Comparison of ENCODE assay signal across 20 cellular contexts in genomic region chr12:75859868-75860267, GRCh38.
DNase-seq lines count a peak whose midpoint lies in the region; ATAC-seq, FAIRE-seq and TF ChIP-seq lines count a peak whose summit lies in the region.
"Had no signal": no experiment of that assay in that cellular context is flagged by ENCODE, and none has a peak within 500 bp of the region (broad histone marks: within the 10 kb centered on the region; RNA-seq: fewer than 3 reads in every experiment).

No MANE protein-coding gene starts in this region.

- no peaks in the 10 kb centered on the region for H3K36me3 ChIP-seq in ACC112 (ENCODE audit: insufficient read depth, low read length)
- H3K36me3 ChIP-seq: left ventricle myocardium inferior, thoracic aorta had no signal

- H3K27me3 ChIP-seq in ACC112 (ENCODE audit: insufficient read depth, low read length) = no peaks in the 10 kb centered on the region
- H3K27me3 ChIP-seq: body of pancreas had no signal

- FAIRE-seq in H54 (lab: Jason Lieb, UNC) = peak; percentile 69
- FAIRE-seq: endometrium had no signal

- H3K4me3 ChIP-seq in ACC112 (ENCODE audit: low read depth, low read length) (no peak overlapping the region), fibroblast of the aortic adventitia (ENCODE audit: low read depth, low read length) (no peak overlapping the region)
- H3K4me3 ChIP-seq: body of pancreas, left ventricle myocardium inferior, thoracic aorta had no signal

- CTCF ChIA-PET in RWPE1 (lab: Yijun Ruan, JAX) = no interaction called here

- peak overlapping the region; percentile 32 for H2AFZ ChIP-seq in ACC112 (ENCODE audit: low read length, unreplicated experiment)

- POLR2A ChIA-PET in RWPE1 (lab: Yijun Ruan, JAX; ENCODE audit: low non-redundant PET) = interaction anchor here (1.0 kb wide), 1 partner anchor 172 kb away, joined by 3 read pairs; the partner anchor contains the start of gene PHLDA1

- TF ChIP-seq CTCF in RWPE1 (conservative IDR thresholded peaks at IDR 0.05; ENCODE audit: low read depth) = no peak
- TF ChIP-seq CTCF in fibroblast of the aortic adventitia (IDR thresholded peaks at IDR 0.05; ENCODE audit: insufficient read depth, low read length) = no peak

- H3K4me1 ChIP-seq in ACC112 (ENCODE audit: control insufficient read depth, insufficient read depth, low read length, unreplicated experiment) = peaks cover 36% of the 10 kb centered on the region
- H3K4me1 ChIP-seq: body of pancreas had no signal

- no peak for TF ChIP-seq POLR2A in H54 (IDR thresholded peaks at IDR 0.05; ENCODE audit: low read depth, low read length)

- 0 out of 2 replicates have a peak overlapping the region, but pooled peaks have one; percentile 11 for H3K27ac ChIP-seq in ACC112 (ENCODE audit: low read depth, low read length)
- peak overlapping the region; percentile 53; the same call in 1 of the 2 replicates for H3K27ac ChIP-seq in RWPE1
- H3K27ac ChIP-seq: body of pancreas, KMS-11, left ventricle myocardium inferior, thoracic aorta had no signal

- H3K79me2 ChIP-seq in ACC112 (ENCODE audit: control insufficient read depth, insufficient read depth, low read length, unreplicated experiment) = no peaks in the 10 kb centered on the region

- no peak for ATAC-seq in HG03571 (IDR thresholded peaks at IDR 0.05; ENCODE audit: unreplicated experiment)
- ATAC-seq: body of pancreas had no signal

- DNase-seq in H54 (ENCODE audit: insufficient read length, low spot score) (no peak), RWPE1 (ENCODE audit: low spot score) (no peak), fibroblast of the aortic adventitia (ENCODE audit: low read depth) (peak; percentile 77), NCI-H82 treated with DMSO at 0.1 percent for 48 hours (lab: John Stamatoyannopoulos, UW; ENCODE audit: unreplicated experiment) (no peak)
- DNase-seq in stimulated activated CD4-positive, alpha-beta T cell treated with anti-CD3 and anti-CD28 coated beads, Interleukin-4, amount 100 ng/mL, for 24 hours = no peak
- no peak for DNase-seq in activated T-cell treated with anti-CD3 and anti-CD28 coated beads, Interleukin-2, amount 50 U/mL, for 48 hours
- DNase-seq: activated CD4-positive, CD25-positive, alpha-beta regulatory T cell; activated naive CD8-positive, alpha-beta T cell treated with anti-CD3 and anti-CD28 coated beads, Interleukin-2, amount 10 ng/mL, durations not matched to agents 7 days and 5 days; body of pancreas; CD8-positive, alpha-beta memory T cell; cortex of kidney; HFFc6; left ventricle myocardium inferior; NCI-H524; SHP77 treated with DMSO at 0.1 percent for 48 hours had no signal
